Comparison of ENCODE assay signal across 24 cellular contexts in the genomic region with DNA sequence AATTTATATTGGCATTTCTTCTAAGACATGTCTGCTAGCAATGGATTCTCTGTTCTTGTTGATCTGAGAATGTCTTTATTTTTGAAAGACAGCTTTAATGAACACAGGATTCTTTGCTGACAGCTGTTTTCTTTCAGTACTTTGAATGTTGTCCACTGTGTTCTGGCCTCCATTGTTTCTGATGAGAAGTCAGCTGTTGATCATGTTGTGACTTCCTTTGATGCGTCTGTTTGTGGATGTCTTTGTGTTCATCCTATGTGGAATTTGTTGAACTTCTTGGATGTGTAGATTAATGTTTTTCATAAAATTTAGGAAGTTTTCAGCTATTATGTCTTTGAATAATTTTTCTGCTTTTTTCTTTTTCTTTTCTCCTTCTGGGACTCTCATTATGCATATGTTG. TPM values are rescaled to one million over a fixed set of nuclear protein-coding genes. Genes with fewer than 3 reads are reported as not detected.
A peak's percentile ranks its signal among the peaks of the same experiment; 100 is the strongest.
DNase-seq lines count a peak whose midpoint lies in the region; ATAC-seq and TF ChIP-seq lines count a peak whose summit lies in the region.
"Had no signal": no experiment of that assay in that cellular context is flagged by ENCODE, and none has a peak within 500 bp of the region (broad histone marks: within the 10 kb centered on the region; RNA-seq: fewer than 3 reads in every experiment).

No MANE protein-coding gene starts in this region.

- H3K9me3 ChIP-seq in left ventricle myocardium inferior (replicated peaks): peaks cover 9% of the 10 kb centered on the region
- H3K9me3 ChIP-seq in HCT116 (ENCODE audit: control insufficient read depth in 1 of 2, insufficient read depth in 1 of 2, low read depth in 1 of 2, low read length in 2 of 2): peaks cover 0 to 4% of the 10 kb centered on the region in 2 experiments; a peak in 1 of 4 replicates
- H3K9me3 ChIP-seq: BE2C had no signal

- H3K4me1 Mint-ChIP-seq in WTC11: no peaks in the 10 kb centered on the region; the same call in 1 of the 2 replicates
- H3K4me1 Mint-ChIP-seq: CD8-positive, alpha-beta memory T cell had no signal

- no peak overlapping the region for H2AFZ ChIP-seq in HCT116 (ENCODE audit: low read depth, low read length, poor library complexity, severe bottlenecking)
- H2AFZ ChIP-seq: GM23248 had no signal

- no peaks in the 10 kb centered on the region for H3K27me3 Mint-ChIP-seq in WTC11 (ENCODE audit: low read depth)

- peaks cover 80% of the 10 kb centered on the region for H3K4me1 ChIP-seq in left ventricle myocardium inferior
- H3K4me1 ChIP-seq in HCT116 (ENCODE audit: control insufficient read depth in 1 of 2, insufficient read depth in 2 of 2, low read length in 2 of 2): peaks cover 0 to 7% of the 10 kb centered on the region in 2 experiments; a peak in 1 of 4 replicates
- H3K4me1 ChIP-seq: A549 had no signal

- H3K27me3 ChIP-seq in left ventricle myocardium inferior (ENCODE audit: low read depth) (no peaks in the 10 kb centered on the region), HCT116 (ENCODE audit: insufficient read depth, low read length) (no peaks in the 10 kb centered on the region)
- H3K27me3 ChIP-seq: BE2C; BLaER1 treated with 17β-estradiol and CSF1 and Interleukin-3, amounts not matched to agents 10 nM and 100 nM had no signal

- no peak for ATAC-seq in left cardiac atrium
- no peak for ATAC-seq in HCT116
- ATAC-seq in WTC11: no peak
- ATAC-seq in HG02642 (IDR thresholded peaks at IDR 0.05; ENCODE audit: poor library complexity, unreplicated experiment): no peak
- ATAC-seq: A549, GM12878 had no signal

- DNase-seq in left ventricle myocardium inferior (no peak), left cardiac atrium (no peak), HCT116 (ENCODE audit: low read depth, low spot score) (no peak), WTC11 (ENCODE audit: low spot score) (no peak), NCI-H2081 treated with DMSO at 0.1 percent for 48 hours (lab: John Stamatoyannopoulos, UW) (no peak)
- DNase-seq: 8988T; ACHN; AML-193; BE2C; CD4-positive, alpha-beta T cell; CD8-positive, alpha-beta memory T cell; DMS 273 treated with DMSO at 0.1 percent for 48 hours; DMS79; EL; GDM1; GM23248; H7; HCEC 1CT; HFFc6 had no signal

- no peaks in the 10 kb centered on the region for H3K36me3 ChIP-seq in left ventricle myocardium inferior
- H3K36me3 ChIP-seq in HCT116 (ENCODE audit: control insufficient read depth in 1 of 2, insufficient read depth in 2 of 2, low read length in 2 of 2): no peaks in the 10 kb centered on the region
- H3K36me3 ChIP-seq: BE2C; BLaER1 treated with 17β-estradiol and CSF1 and Interleukin-3, amounts not matched to agents 10 nM and 100 nM had no signal

- intact Hi-C loops in left ventricle myocardium inferior (cut with micrococcal nuclease) (no loop called here), left cardiac atrium (cut with DNase I) (no loop called here), HCT116 (cut with micrococcal nuclease) (no loop called here)

- TF ChIP-seq CTCF in left ventricle myocardium inferior (IDR thresholded peaks at IDR 0.05; ENCODE audit: borderline replicate concordance) (no peak), HCT116 (IDR thresholded peaks at IDR 0.05 in 2 of 3, conservative IDR thresholded peaks at IDR 0.05 in 1 of 3; ENCODE audit: borderline replicate concordance in 1 of 3, insufficient read depth in 1 of 3, low read depth in 2 of 3, low read length in 2 of 3) (no peak), WTC11 (IDR thresholded peaks at IDR 0.05) (no peak)

- no TSS peak for BruUV-seq in HCT116 (replicated peaks; lab: Mats Ljungman, UMichigan)

- CTCF ChIA-PET in HCT116 (lab: Charles Lee) (no interaction called here), WTC11 (lab: Charles Lee) (no interaction called here)

- H3K4me3 Mint-ChIP-seq in WTC11: no peak overlapping the region
- H3K4me3 Mint-ChIP-seq: CD14-positive monocyte; CD4-positive, alpha-beta T cell; CD8-positive, alpha-beta memory T cell; HFFc6 had no signal

- POLR2A ChIA-PET in HCT116 (lab: Charles Lee): no interaction called here
- POLR2A ChIA-PET in WTC11 (lab: Charles Lee): no interaction called here

- no peak overlapping the region for H3K9ac ChIP-seq in HCT116 (ENCODE audit: low read length)
- H3K9ac ChIP-seq: BLaER1 treated with 17β-estradiol and CSF1 and Interleukin-3, amounts not matched to agents 10 nM and 100 nM; GM23248 had no signal

- H3K9me2 ChIP-seq in HCT116 (ENCODE audit: insufficient read depth): no peaks in the 10 kb centered on the region

- H3K27ac ChIP-seq in left ventricle myocardium inferior (replicated peaks) (peak overlapping the region; percentile 27), HCT116 (ENCODE audit: low read depth, low read length) (no peak overlapping the region)
- H3K27ac ChIP-seq: A549; BLaER1 treated with 17β-estradiol and CSF1 and Interleukin-3, amounts not matched to agents 10 nM and 100 nM; GM23248 had no signal

- H3K27ac Mint-ChIP-seq in WTC11: no peak overlapping the region
- H3K27ac Mint-ChIP-seq: CD14-positive monocyte; CD4-positive, alpha-beta T cell; CD8-positive, alpha-beta memory T cell; HFFc6 had no signal

- H3K36me3 Mint-ChIP-seq in WTC11: peaks cover 8% of the 10 kb centered on the region
- H3K36me3 Mint-ChIP-seq: CD14-positive monocyte had no signal

- no peak for TF ChIP-seq RAD21 in HCT116 (IDR thresholded peaks at IDR 0.05; ENCODE audit: low read depth)

- H3K4me3 ChIP-seq in left ventricle myocardium inferior (no peak overlapping the region), HCT116 (replicated peaks in 1 of 2; ENCODE audit: low read depth in 1 of 2, low read length in 2 of 2) (no peak overlapping the region)
- H3K4me3 ChIP-seq: A549; BLaER1 treated with 17β-estradiol and CSF1 and Interleukin-3, amounts not matched to agents 10 nM and 100 nM; GM12878; GM23248 had no signal

- H3K9me3 Mint-ChIP-seq in WTC11: peaks cover 15% of the 10 kb centered on the region
- H3K9me3 Mint-ChIP-seq: CD4-positive, alpha-beta T cell had no signal

- RAD21 ChIA-PET in HCT116 (lab: Charles Lee; ENCODE audit: low non-redundant PET in 1 of 2, low total read pairs in 2 of 2, uncharacterized antibody in 2 of 2, unreplicated experiment in 2 of 2): no interaction called here

- H4K20me1 ChIP-seq in HCT116 (ENCODE audit: insufficient read depth): no peaks in the 10 kb centered on the region
- H4K20me1 ChIP-seq: BLaER1 treated with 17β-estradiol and CSF1 and Interleukin-3, amounts not matched to agents 10 nM and 100 nM had no signal

- no peaks in the 10 kb centered on the region for H3K79me2 ChIP-seq in HCT116 (ENCODE audit: insufficient read depth, low read length)

- no peak for TF ChIP-seq POLR2A in HCT116 (IDR thresholded peaks at IDR 0.05; ENCODE audit: borderline replicate concordance, extremely low read depth, insufficient read depth, insufficient read length)

- no peak overlapping the region for H3K4me2 ChIP-seq in HCT116 (ENCODE audit: low read length)
- H3K4me2 ChIP-seq: A549; BLaER1 treated with 17β-estradiol and CSF1 and Interleukin-3, amounts not matched to agents 10 nM and 100 nM had no signal

TF ChIP-seq in HCT116, 20 proteins besides CTCF, POLR2A, EP300 and RAD21:
- TF ChIP-seq FOSL1 (IDR thresholded peaks at IDR 0.05; ENCODE audit: low read depth) (no peak), TCF7L2 (IDR thresholded peaks at IDR 0.05; ENCODE audit: borderline replicate concordance, extremely low read depth, insufficient read depth, insufficient read length) (peak; percentile 21), CBX3 (IDR thresholded peaks at IDR 0.05; ENCODE audit: low read depth) (peak; percentile 87)

TF ChIP-seq in WTC11, 78 proteins besides CTCF, POLR2A, EP300 and RAD21:
- TF ChIP-seq HMGA2 (CRISPR knock-in tag; IDR thresholded peaks at IDR 0.05) (no peak), AFF4 (CRISPR knock-in tag; IDR thresholded peaks at IDR 0.05; ENCODE audit: borderline replicate concordance) (no peak), ZNF317 (CRISPR knock-in tag; IDR thresholded peaks at IDR 0.05; ENCODE audit: borderline replicate concordance, low read depth) (peak; percentile 96), MLX (CRISPR knock-in tag; IDR thresholded peaks at IDR 0.05) (no peak)

RNA-seq across cellular contexts. Expression of gene KCNF1, which starts 39.8 kb away (rescaled TPM):
- total RNA-seq in left ventricle myocardium inferior (0.30 TPM), left cardiac atrium (under 1 TPM; 0.24 to 0.97 TPM), HCT116 (2021; ENCODE audit: unreplicated experiment) (0.52 TPM), WTC11 (2021) (1.2 to 1.4 TPM (median 1.2 TPM) in 3 replicates)
- 1.5 and 2.5 TPM in 2 replicates for polyA plus RNA-seq in HCT116 (2012)
- total RNA-seq: CD4-positive, alpha-beta T cell; CD8-positive, alpha-beta memory T cell; GM12878 had no signal
- polyA plus RNA-seq: CD14-positive monocyte; CD8-positive, alpha-beta memory T cell; GM12878 had no signal

RNA-seq across cellular contexts. Expression of gene PDIA6, which starts 59.4 kb away (rescaled TPM):
- 107 TPM for total RNA-seq in left ventricle myocardium inferior
- 100 to 1,000 TPM; 149 to 157 TPM for total RNA-seq in left cardiac atrium
- total RNA-seq in HCT116 (2021; ENCODE audit: unreplicated experiment): 149 TPM
- polyA plus RNA-seq in HCT116 (2012): 122 and 137 TPM in 2 replicates
- total RNA-seq in WTC11 (2021): 331 to 344 TPM (median 340 TPM) in 3 replicates
